1 cellular context compared by ENCODE assay signal in genomic region chr4:51844157-51845054, GRCh38.
TF ChIP-seq lines count a peak whose summit lies in the region.

No MANE protein-coding gene starts in this region.

TF ChIP-seq in HepG2, 621 proteins besides CTCF, POLR2A, EP300 and RAD21 (continued from another document and continues in another):
- TF ChIP-seq MNT (IDR thresholded peaks at IDR 0.05): peak; percentile 77
- TF ChIP-seq ZBTB4 (CRISPR knock-in tag; IDR thresholded peaks at IDR 0.05; ENCODE audit: borderline replicate concordance): no peak
- TF ChIP-seq ZNF512 (CRISPR knock-in tag; IDR thresholded peaks at IDR 0.05): no peak
- no peak for TF ChIP-seq REXO4 (CRISPR knock-in tag; IDR thresholded peaks at IDR 0.05; ENCODE audit: borderline replicate concordance)
- TF ChIP-seq, protein P1, sequence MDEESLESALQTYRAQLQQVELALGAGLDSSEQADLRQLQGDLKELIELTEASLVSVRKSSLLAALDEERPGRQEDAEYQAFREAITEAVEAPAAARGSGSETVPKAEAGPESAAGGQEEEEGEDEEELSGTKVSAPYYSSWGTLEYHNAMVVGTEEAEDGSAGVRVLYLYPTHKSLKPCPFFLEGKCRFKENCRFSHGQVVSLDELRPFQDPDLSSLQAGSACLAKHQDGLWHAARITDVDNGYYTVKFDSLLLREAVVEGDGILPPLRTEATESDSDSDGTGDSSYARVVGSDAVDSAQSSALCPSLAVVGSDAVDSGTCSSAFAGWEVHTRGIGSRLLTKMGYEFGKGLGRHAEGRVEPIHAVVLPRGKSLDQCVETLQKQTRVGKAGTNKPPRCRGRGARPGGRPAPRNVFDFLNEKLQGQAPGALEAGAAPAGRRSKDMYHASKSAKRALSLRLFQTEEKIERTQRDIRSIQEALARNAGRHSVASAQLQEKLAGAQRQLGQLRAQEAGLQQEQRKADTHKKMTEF (CRISPR knock-in tag; IDR thresholded peaks at IDR 0.05): peak; percentile 57
- TF ChIP-seq, protein P2, sequence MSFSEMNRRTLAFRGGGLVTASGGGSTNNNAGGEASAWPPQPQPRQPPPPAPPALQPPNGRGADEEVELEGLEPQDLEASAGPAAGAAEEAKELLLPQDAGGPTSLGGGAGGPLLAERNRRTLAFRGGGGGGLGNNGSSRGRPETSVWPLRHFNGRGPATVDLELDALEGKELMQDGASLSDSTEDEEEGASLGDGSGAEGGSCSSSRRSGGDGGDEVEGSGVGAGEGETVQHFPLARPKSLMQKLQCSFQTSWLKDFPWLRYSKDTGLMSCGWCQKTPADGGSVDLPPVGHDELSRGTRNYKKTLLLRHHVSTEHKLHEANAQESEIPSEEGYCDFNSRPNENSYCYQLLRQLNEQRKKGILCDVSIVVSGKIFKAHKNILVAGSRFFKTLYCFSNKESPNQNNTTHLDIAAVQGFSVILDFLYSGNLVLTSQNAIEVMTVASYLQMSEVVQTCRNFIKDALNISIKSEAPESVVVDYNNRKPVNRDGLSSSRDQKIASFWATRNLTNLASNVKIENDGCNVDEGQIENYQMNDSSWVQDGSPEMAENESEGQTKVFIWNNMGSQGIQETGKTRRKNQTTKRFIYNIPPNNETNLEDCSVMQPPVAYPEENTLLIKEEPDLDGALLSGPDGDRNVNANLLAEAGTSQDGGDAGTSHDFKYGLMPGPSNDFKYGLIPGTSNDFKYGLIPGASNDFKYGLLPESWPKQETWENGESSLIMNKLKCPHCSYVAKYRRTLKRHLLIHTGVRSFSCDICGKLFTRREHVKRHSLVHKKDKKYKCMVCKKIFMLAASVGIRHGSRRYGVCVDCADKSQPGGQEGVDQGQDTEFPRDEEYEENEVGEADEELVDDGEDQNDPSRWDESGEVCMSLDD (CRISPR knock-in tag; IDR thresholded peaks at IDR 0.05; ENCODE audit: borderline replicate concordance): no peak
- no peak for TF ChIP-seq MEIS1 (CRISPR knock-in tag; IDR thresholded peaks at IDR 0.05; ENCODE audit: borderline replicate concordance)
- peak; percentile 30; the same call in 1 of the 2 replicates for TF ChIP-seq EHMT2 (IDR thresholded peaks at IDR 0.05; ENCODE audit: borderline replicate concordance, low read depth, low read length)
- no peak for TF ChIP-seq ZNF562 (CRISPR knock-in tag; IDR thresholded peaks at IDR 0.05; ENCODE audit: borderline replicate concordance)
- no peak for TF ChIP-seq ZNF577 (CRISPR knock-in tag; IDR thresholded peaks at IDR 0.05; ENCODE audit: borderline replicate concordance, low read depth)
- peak; percentile 85 for TF ChIP-seq ARID4A (CRISPR knock-in tag; IDR thresholded peaks at IDR 0.05; ENCODE audit: borderline replicate concordance)
- no peak for TF ChIP-seq SMYD3 (CRISPR knock-in tag; IDR thresholded peaks at IDR 0.05)
- TF ChIP-seq, protein P3, sequence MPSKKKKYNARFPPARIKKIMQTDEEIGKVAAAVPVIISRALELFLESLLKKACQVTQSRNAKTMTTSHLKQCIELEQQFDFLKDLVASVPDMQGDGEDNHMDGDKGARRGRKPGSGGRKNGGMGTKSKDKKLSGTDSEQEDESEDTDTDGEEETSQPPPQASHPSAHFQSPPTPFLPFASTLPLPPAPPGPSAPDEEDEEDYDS (CRISPR knock-in tag; IDR thresholded peaks at IDR 0.05): no peak; the same call in 1 of the 2 replicates
- no peak for TF ChIP-seq IRF9 (CRISPR knock-in tag; IDR thresholded peaks at IDR 0.05; ENCODE audit: borderline replicate concordance)
- peak; percentile 75; the same call in 1 of the 2 replicates for TF ChIP-seq KDM2A (CRISPR knock-in tag; IDR thresholded peaks at IDR 0.05; ENCODE audit: borderline replicate concordance, low read depth)
- TF ChIP-seq ZNF746 (CRISPR knock-in tag; IDR thresholded peaks at IDR 0.05): peak; percentile 57; the same call in 1 of the 2 replicates
- no peak for TF ChIP-seq IKZF1 (IDR thresholded peaks at IDR 0.05)
- TF ChIP-seq ZNF124 (CRISPR knock-in tag; IDR thresholded peaks at IDR 0.05): peak; percentile 34; the same call in 1 of the 2 replicates
- no peak for TF ChIP-seq FOXO1 (CRISPR knock-in tag; IDR thresholded peaks at IDR 0.05)
- TF ChIP-seq, protein P4, sequence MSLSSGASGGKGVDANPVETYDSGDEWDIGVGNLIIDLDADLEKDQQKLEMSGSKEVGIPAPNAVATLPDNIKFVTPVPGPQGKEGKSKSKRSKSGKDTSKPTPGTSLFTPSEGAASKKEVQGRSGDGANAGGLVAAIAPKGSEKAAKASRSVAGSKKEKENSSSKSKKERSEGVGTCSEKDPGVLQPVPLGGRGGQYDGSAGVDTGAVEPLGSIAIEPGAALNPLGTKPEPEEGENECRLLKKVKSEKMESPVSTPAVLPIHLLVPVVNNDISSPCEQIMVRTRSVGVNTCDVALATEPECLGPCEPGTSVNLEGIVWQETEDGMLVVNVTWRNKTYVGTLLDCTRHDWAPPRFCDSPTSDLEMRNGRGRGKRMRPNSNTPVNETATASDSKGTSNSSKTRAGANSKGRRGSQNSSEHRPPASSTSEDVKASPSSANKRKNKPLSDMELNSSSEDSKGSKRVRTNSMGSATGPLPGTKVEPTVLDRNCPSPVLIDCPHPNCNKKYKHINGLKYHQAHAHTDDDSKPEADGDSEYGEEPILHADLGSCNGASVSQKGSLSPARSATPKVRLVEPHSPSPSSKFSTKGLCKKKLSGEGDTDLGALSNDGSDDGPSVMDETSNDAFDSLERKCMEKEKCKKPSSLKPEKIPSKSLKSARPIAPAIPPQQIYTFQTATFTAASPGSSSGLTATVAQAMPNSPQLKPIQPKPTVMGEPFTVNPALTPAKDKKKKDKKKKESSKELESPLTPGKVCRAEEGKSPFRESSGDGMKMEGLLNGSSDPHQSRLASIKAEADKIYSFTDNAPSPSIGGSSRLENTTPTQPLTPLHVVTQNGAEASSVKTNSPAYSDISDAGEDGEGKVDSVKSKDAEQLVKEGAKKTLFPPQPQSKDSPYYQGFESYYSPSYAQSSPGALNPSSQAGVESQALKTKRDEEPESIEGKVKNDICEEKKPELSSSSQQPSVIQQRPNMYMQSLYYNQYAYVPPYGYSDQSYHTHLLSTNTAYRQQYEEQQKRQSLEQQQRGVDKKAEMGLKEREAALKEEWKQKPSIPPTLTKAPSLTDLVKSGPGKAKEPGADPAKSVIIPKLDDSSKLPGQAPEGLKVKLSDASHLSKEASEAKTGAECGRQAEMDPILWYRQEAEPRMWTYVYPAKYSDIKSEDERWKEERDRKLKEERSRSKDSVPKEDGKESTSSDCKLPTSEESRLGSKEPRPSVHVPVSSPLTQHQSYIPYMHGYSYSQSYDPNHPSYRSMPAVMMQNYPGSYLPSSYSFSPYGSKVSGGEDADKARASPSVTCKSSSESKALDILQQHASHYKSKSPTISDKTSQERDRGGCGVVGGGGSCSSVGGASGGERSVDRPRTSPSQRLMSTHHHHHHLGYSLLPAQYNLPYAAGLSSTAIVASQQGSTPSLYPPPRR (CRISPR knock-in tag; IDR thresholded peaks at IDR 0.05; ENCODE audit: borderline replicate concordance): no peak
- TF ChIP-seq, protein P5, sequence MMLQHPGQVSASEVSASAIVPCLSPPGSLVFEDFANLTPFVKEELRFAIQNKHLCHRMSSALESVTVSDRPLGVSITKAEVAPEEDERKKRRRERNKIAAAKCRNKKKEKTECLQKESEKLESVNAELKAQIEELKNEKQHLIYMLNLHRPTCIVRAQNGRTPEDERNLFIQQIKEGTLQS (CRISPR knock-in tag; IDR thresholded peaks at IDR 0.05): peak; percentile 7; the same call in 1 of the 2 replicates
- TF ChIP-seq SRSF1 (optimal IDR thresholded peaks at IDR 0.05; ENCODE audit: low read depth, low read length): peak; percentile 13
- peak; percentile 71 for TF ChIP-seq NFYB (CRISPR knock-in tag; IDR thresholded peaks at IDR 0.05)
- TF ChIP-seq, protein P6, sequence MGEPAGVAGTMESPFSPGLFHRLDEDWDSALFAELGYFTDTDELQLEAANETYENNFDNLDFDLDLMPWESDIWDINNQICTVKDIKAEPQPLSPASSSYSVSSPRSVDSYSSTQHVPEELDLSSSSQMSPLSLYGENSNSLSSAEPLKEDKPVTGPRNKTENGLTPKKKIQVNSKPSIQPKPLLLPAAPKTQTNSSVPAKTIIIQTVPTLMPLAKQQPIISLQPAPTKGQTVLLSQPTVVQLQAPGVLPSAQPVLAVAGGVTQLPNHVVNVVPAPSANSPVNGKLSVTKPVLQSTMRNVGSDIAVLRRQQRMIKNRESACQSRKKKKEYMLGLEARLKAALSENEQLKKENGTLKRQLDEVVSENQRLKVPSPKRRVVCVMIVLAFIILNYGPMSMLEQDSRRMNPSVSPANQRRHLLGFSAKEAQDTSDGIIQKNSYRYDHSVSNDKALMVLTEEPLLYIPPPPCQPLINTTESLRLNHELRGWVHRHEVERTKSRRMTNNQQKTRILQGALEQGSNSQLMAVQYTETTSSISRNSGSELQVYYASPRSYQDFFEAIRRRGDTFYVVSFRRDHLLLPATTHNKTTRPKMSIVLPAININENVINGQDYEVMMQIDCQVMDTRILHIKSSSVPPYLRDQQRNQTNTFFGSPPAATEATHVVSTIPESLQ (CRISPR knock-in tag; conservative IDR thresholded peaks at IDR 0.05): no peak
- TF ChIP-seq MXD4 (CRISPR knock-in tag; IDR thresholded peaks at IDR 0.05): peak; percentile 84; the same call in 1 of the 2 replicates
- peak; percentile 62 for TF ChIP-seq BHLHE40 (IDR thresholded peaks at IDR 0.05; ENCODE audit: low read length)
